Comparison of ENCODE assay signal across 9 cellular contexts in the genomic region with DNA sequence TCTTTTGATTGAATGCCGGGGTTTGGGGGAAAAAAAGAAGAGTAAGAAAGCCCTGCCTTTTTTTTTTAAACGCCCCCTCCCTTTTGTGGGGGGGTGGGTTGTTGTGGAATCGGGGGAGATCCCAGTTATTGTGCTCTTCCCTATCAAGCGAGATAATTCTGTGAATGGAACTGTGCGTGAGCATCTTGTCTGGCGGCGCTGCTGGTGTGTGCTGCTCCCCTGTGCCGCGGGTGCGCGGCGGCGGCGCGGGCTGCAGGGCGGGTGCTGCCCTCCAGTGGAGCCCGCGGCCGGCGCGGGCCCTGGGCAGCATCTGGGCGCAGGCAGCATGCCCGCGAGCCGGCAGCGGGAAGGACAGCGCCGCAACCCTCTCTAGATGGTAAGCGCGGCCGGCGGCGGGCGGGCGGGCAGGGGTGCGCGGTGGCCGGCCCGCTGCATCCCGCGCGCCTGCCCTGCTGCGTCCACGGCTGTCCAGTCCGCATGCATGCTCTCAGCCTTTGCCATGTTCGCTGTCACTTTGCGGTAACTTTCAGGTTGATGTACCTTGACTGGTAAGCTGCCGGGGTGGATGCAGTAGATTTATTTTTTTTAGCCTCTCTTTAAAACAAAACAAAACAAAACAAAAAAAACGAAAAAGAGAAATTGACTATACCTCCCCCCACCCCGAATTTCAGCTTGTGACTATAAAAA.
DNase-seq lines count a peak whose midpoint lies in the region; ATAC-seq and TF ChIP-seq lines count a peak whose summit lies in the region.
"Had no signal": no experiment of that assay in that cellular context is flagged by ENCODE, and none has a peak within 500 bp of the region (broad histone marks: within the 10 kb centered on the region; RNA-seq: fewer than 3 reads in every experiment).

No MANE protein-coding gene starts in this region.

- intact Hi-C loops in esophagus squamous epithelium (cut with DNase I) = loop anchor here (10.0 kb wide), 3 partner anchors 182 to 562 kb away; no protein-coding TSS in a partner anchor

- CTCF ChIA-PET in AG04449 (lab: Yijun Ruan, JAX) = interaction anchor here (0.6 to 1.9 kb wide), 37 partner anchors 9 to 650 kb away, joined by 3 to 10 read pairs (median 3); no protein-coding TSS in a partner anchor

- peaks cover 45% of the 10 kb centered on the region for H3K27me3 Mint-ChIP-seq in activated T-cell treated with anti-CD3 and anti-CD28 coated beads, Interleukin-2, amount 50 U/mL, for 4 hours (ENCODE audit: low read depth)

- no peak overlapping the region for H3K27ac ChIP-seq in esophagus squamous epithelium
- H3K27ac ChIP-seq: neutrophil had no signal

- peak overlapping the region; percentile 55 for H3K4me3 Mint-ChIP-seq in activated T-cell treated with anti-CD3 and anti-CD28 coated beads, Interleukin-2, amount 50 U/mL, for 4 hours

- 12 to 21% methylated on average over 10 to 17 of the region's 50 CpGs for WGBS in esophagus squamous epithelium, 2 donors

- H3K36me3 Mint-ChIP-seq in activated T-cell treated with anti-CD3 and anti-CD28 coated beads, Interleukin-2, amount 50 U/mL, for 4 hours (ENCODE audit: insufficient read depth) = no peaks in the 10 kb centered on the region

- no peaks in the 10 kb centered on the region for H3K9me3 ChIP-seq in esophagus squamous epithelium
- H3K9me3 ChIP-seq: neutrophil had no signal

- POLR2A ChIA-PET in AG04449 (lab: Yijun Ruan, JAX) = no interaction called here

- peak overlapping the region; percentile 47 for H3K4me3 ChIP-seq in AG04449 (ENCODE audit: low read depth, low read length)
- H3K4me3 ChIP-seq in esophagus squamous epithelium = peak overlapping the region; percentile 11 to 63 (median 28)

- H3K36me3 ChIP-seq in esophagus squamous epithelium = no peaks in the 10 kb centered on the region
- H3K36me3 ChIP-seq: neutrophil had no signal

- no peak for TF ChIP-seq POLR2A in esophagus squamous epithelium (IDR thresholded peaks at IDR 0.05)

- peak; percentile 58 for TF ChIP-seq CTCF in AG04449 (IDR thresholded peaks at IDR 0.05; ENCODE audit: insufficient read depth, low read length, missing control alignments)
- TF ChIP-seq CTCF in esophagus squamous epithelium (IDR thresholded peaks at IDR 0.05) = peak; percentile 47 to 93 (median 86)

- no peaks in the 10 kb centered on the region for H3K9me3 Mint-ChIP-seq in activated T-cell treated with anti-CD3 and anti-CD28 coated beads, Interleukin-2, amount 50 U/mL, for 4 hours

- peaks cover 6% of the 10 kb centered on the region for H3K4me1 Mint-ChIP-seq in activated T-cell treated with anti-CD3 and anti-CD28 coated beads, Interleukin-2, amount 50 U/mL, for 4 hours (ENCODE audit: low read depth)

- ATAC-seq in GM19467 (IDR thresholded peaks at IDR 0.05; ENCODE audit: unreplicated experiment) = peak; percentile 59
- ATAC-seq in activated T-cell treated with anti-CD3 and anti-CD28 coated beads, Interleukin-2, amount 50 U/mL, for 4 hours = peak; percentile 98 to 100
- no peak for ATAC-seq in HG03460 (IDR thresholded peaks at IDR 0.05; ENCODE audit: unreplicated experiment)

- DNase-seq in AG04449 (ENCODE audit: low read depth, low spot score) (no peak), NCI-H748 treated with DMSO at 0.1 percent for 48 hours (lab: John Stamatoyannopoulos, UW) (peak; percentile 31), esophagus squamous epithelium (lab: John Stamatoyannopoulos, UW) (no peak), myocyte (ENCODE audit: low read depth) (peak; percentile 68)
- DNase-seq in activated T-cell treated with anti-CD3 and anti-CD28 coated beads, Interleukin-2, amount 50 U/mL, for 4 hours = no peak
- peak in 4 of 6 experiments; percentile 7 to 59 (median 24) for DNase-seq in stimulated activated naive CD4-positive, alpha-beta T cell (lab: John Stamatoyannopoulos, UW)

- peaks cover 0 to 4% (median 0%) of the 10 kb centered on the region in 4 donors for H3K27me3 ChIP-seq in esophagus squamous epithelium

- H3K4me1 ChIP-seq in esophagus squamous epithelium = peaks cover 0 to 22% (median 5%) of the 10 kb centered on the region in 3 donors

Comparison
In these comparisons a context has a peak if more than half of its experiments do, and no peak if none do; other contexts are left out.
1. DNase-seq: peak in NCI-H748 treated with DMSO at 0.1 percent for 48 hours (single experiment), myocyte (single experiment) and stimulated activated naive CD4-positive, alpha-beta T cell (4 of 6); none in AG04449 (single experiment), activated T-cell treated with anti-CD3 and anti-CD28 coated beads, Interleukin-2, amount 50 U/mL, for 4 hours (single experiment) and esophagus squamous epithelium (single experiment).